Comparison of ENCODE assay signal across 8 cellular contexts in the genomic region with DNA sequence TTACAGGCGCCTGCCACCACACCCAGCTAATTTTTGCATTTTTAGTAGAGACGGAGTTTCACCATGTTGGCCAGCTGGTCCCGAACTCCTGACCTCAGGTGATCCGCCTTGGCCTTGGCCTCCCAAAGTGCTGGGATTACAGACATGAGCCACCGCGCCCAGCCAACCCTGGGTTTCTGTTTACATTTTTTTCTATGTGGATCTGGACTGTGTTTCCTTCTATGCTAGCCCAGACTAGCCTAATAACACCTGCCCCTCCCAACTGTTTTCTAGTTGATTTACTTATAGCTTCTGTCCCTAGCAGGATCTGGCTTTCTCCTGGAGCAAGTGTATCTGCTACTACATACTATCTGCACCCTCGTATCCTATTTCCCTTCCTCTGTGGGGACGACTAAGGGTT.
A peak's percentile ranks its signal among the peaks of the same experiment; 100 is the strongest.
DNase-seq lines count a peak whose midpoint lies in the region; ATAC-seq, FAIRE-seq and TF ChIP-seq lines count a peak whose summit lies in the region.
"Not testable (repeated sequence)": the region's sequence is repeated elsewhere in the genome, so short reads cannot be mapped to it uniquely, and the experiment has no call there.

No MANE protein-coding gene starts in this region.

- H3K4me3 ChIP-seq in A549; mammary epithelial cell (replicated peaks in 1 of 3; ENCODE audit: insufficient read depth in 1 of 3, low read depth in 2 of 3, low read length in 3 of 3); esophagus squamous epithelium; mucosa of descending colon; suprapubic skin: not testable (repeated sequence)

- not testable (repeated sequence) for TF ChIP-seq RAD21 in A549 (conservative IDR thresholded peaks at IDR 0.05 in 1 of 2, IDR thresholded peaks at IDR 0.05 in 1 of 2)

- TF ChIP-seq POLR2A in A549 (IDR thresholded peaks at IDR 0.05; ENCODE audit: low read length); esophagus squamous epithelium (IDR thresholded peaks at IDR 0.05); suprapubic skin (IDR thresholded peaks at IDR 0.05): not testable (repeated sequence)

- not testable (repeated sequence) for H3K4me1 ChIP-seq in A549; mammary epithelial cell (ENCODE audit: insufficient read depth, low read length); mucosa of descending colon (ENCODE audit: low read depth)
- peaks cover 0 to 46% (median 7%) of the 10 kb centered on the region in 3 donors for H3K4me1 ChIP-seq in esophagus squamous epithelium
- peaks cover 22% of the 10 kb centered on the region for H3K4me1 ChIP-seq in suprapubic skin

- not testable (repeated sequence) for H3K27ac ChIP-seq in A549
- peak overlapping the region; percentile 58 for H3K27ac ChIP-seq in mammary epithelial cell (ENCODE audit: insufficient read depth, low read depth, low read length)
- H3K27ac ChIP-seq in esophagus squamous epithelium, result peak overlapping the region; percentile 17 to 86 (median 82)
- H3K27ac ChIP-seq in suprapubic skin, result peak overlapping the region; percentile 60

- not testable (repeated sequence) for DNase-seq in A549 (ENCODE audit: low read depth in 1 of 2, low spot score in 1 of 2); esophagus squamous epithelium (lab: John Stamatoyannopoulos, UW); suprapubic skin (ENCODE audit: low spot score in 2 of 2)
- DNase-seq in LoVo (ENCODE audit: low spot score), result peak; percentile 62
- DNase-seq in NCI-H2196 (lab: John Stamatoyannopoulos, UW; ENCODE audit: unreplicated experiment), result peak; percentile 11
- peak; percentile 48 for DNase-seq in NCI-H748 (lab: John Stamatoyannopoulos, UW; ENCODE audit: unreplicated experiment)
- peak; percentile 75 for DNase-seq in mammary epithelial cell
- peak; percentile 69 to 75 (median 70) for DNase-seq in mucosa of descending colon

- not testable (repeated sequence) for H3K27me3 ChIP-seq in mammary epithelial cell (ENCODE audit: insufficient read depth, low read length); esophagus squamous epithelium; suprapubic skin

- dilution Hi-C loops in mammary epithelial cell (cut with HindIII; ENCODE audit: low sequenced_read_pairs), result not testable (repeated sequence)

- CTCF ChIA-PET in A549 (lab: Yijun Ruan, JAX), result interaction anchor here (1.0 kb wide), 1 partner anchor 371 kb away, joined by 3 read pairs; no protein-coding TSS in a partner anchor
- CTCF ChIA-PET in mammary epithelial cell (lab: Charles Lee; ENCODE audit: low non-redundant PET), result not testable (repeated sequence)

- H3K9ac ChIP-seq in mammary epithelial cell (ENCODE audit: insufficient read depth, low read length), result not testable (repeated sequence)

- not testable (repeated sequence) for FAIRE-seq in A549 (lab: Jason Lieb, UNC)

- not testable (repeated sequence) for TF ChIP-seq EP300 in A549 (IDR thresholded peaks at IDR 0.05); suprapubic skin (IDR thresholded peaks at IDR 0.05)

- H3K36me3 ChIP-seq in mammary epithelial cell (ENCODE audit: insufficient read depth, low read length); esophagus squamous epithelium; mucosa of descending colon (ENCODE audit: low read depth); suprapubic skin: not testable (repeated sequence)

- H4K20me1 ChIP-seq in mammary epithelial cell (ENCODE audit: insufficient read depth, low read length), result not testable (repeated sequence)

- H3K4me2 ChIP-seq in A549 (peak overlapping the region; percentile 14; the same call in 1 of the 3 replicates), mammary epithelial cell (ENCODE audit: insufficient read depth, low read depth, low read length) (peak overlapping the region; percentile 20)

- H2AFZ ChIP-seq in mammary epithelial cell (ENCODE audit: low read depth, low read length), result peak overlapping the region; percentile 30

- in situ Hi-C loops in mammary epithelial cell (cut with MboI; ENCODE audit: low sequenced_read_pairs in 2 of 2), result not testable (repeated sequence)

- 78% methylated on average over 8 of the region's 8 CpGs for WGBS in A549 (ENCODE audit: missing lambda C conversion rate)
- 79% methylated on average over 2 of the region's 8 CpGs for WGBS in mammary epithelial cell (ENCODE audit: low coverage, missing lambda C conversion rate)
- WGBS in esophagus squamous epithelium, 2 donors, result 34 to 60% methylated on average over 8 of the region's 8 CpGs
- WGBS in suprapubic skin, result 55% methylated on average over 8 of the region's 8 CpGs

- not testable (repeated sequence) for BruUV-seq in mammary epithelial cell (replicated peaks; lab: Mats Ljungman, UMichigan)

- intact Hi-C loops in mammary epithelial cell (cut with micrococcal nuclease); esophagus squamous epithelium (cut with DNase I); mucosa of descending colon (cut with DNase I, micrococcal nuclease): not testable (repeated sequence)

- not testable (repeated sequence) for ATAC-seq in A549
- peak; percentile 80 for ATAC-seq in mucosa of descending colon

- POLR2A ChIA-PET in A549 (lab: Yijun Ruan, JAX), result not testable (repeated sequence)

- TF ChIP-seq CTCF in A549 (IDR thresholded peaks at IDR 0.05); mammary epithelial cell (conservative IDR thresholded peaks at IDR 0.05 in 1 of 2, IDR thresholded peaks at IDR 0.05 in 1 of 2; ENCODE audit: extremely low read depth in 1 of 2, insufficient read depth in 1 of 2, low read depth in 1 of 2, low read length in 2 of 2); esophagus squamous epithelium (IDR thresholded peaks at IDR 0.05); mucosa of descending colon (IDR thresholded peaks at IDR 0.05); suprapubic skin (IDR thresholded peaks at IDR 0.05): not testable (repeated sequence)

- H3K79me2 ChIP-seq in mammary epithelial cell (ENCODE audit: insufficient read depth, low read length), result not testable (repeated sequence)

- not testable (repeated sequence) for H3K9me3 ChIP-seq in A549; mammary epithelial cell (replicated peaks; ENCODE audit: insufficient read depth, low read length); esophagus squamous epithelium; mucosa of descending colon; suprapubic skin
